ENCODE assay signal across 19 cellular contexts in the genomic region with DNA sequence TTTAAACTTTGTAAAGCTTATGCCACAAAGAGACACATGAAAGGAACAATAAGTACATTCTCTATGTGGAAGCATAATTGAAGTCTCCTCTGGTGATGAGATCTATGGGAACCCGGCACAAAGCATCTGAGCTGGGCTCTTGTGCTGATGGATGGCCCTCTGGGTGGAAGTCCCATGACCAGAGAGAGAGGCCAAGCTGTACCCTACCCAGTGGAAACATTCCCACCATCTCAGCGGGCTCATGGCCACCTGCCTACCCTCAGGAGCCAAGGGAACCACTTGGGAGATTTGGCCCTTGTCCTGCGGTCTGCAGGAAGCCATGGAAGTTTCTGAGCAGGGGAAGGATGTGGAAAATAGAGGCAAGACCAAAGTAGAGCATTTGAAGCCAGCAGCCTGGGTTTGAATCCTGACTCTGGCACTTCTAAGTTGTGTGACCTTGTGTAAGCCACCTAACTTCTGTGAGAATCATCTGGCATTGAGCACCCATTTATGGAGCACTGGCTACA.
"Had no signal": no experiment of that assay in that cellular context is flagged by ENCODE, and none has a peak within 500 bp of the region (broad histone marks: within the 10 kb centered on the region; RNA-seq: fewer than 3 reads in every experiment).

No MANE protein-coding gene starts in this region.

- H3K27ac Mint-ChIP-seq: memory B cell had no signal

- H3K4me1 Mint-ChIP-seq: memory B cell had no signal

- H3K27me3 ChIP-seq: foreskin keratinocyte, gastrocnemius medialis, heart right ventricle, left lung had no signal

- H3K27ac ChIP-seq: coronary artery, dorsolateral prefrontal cortex, epithelial cell of prostate, foreskin keratinocyte, gastrocnemius medialis, heart right ventricle, left lung, lower lobe of right lung had no signal

- H3K36me3 ChIP-seq: gastrocnemius medialis, left lung had no signal

- H3K9me3 ChIP-seq: gastrocnemius medialis, lower lobe of right lung had no signal

- H3K4me1 ChIP-seq: foreskin keratinocyte, left lung, lower lobe of right lung had no signal

- H3K4me3 ChIP-seq: coronary artery, dorsolateral prefrontal cortex, gastrocnemius medialis, heart right ventricle, left lung, lower lobe of right lung had no signal

- DNase-seq: dermis blood vessel endothelial cell; dorsolateral prefrontal cortex; effector CD4-positive, alpha-beta T cell; effector memory CD4-positive, alpha-beta T cell; erythroblast; foreskin keratinocyte; gastrocnemius medialis; glutamatergic neuron; heart right ventricle; hippocampal formation; left cardiac atrium; left lung; left ventricle myocardium superior; lower lobe of right lung; mesendoderm; midbrain had no signal

- H3K4me3 Mint-ChIP-seq: memory B cell had no signal
